19 cellular contexts compared by ENCODE assay signal in genomic region chr17:50076591-50077235, GRCh38. TPM values are rescaled to one million over a fixed set of nuclear protein-coding genes. Genes with fewer than 3 reads are reported as not detected.
DNase-seq lines count a peak whose midpoint lies in the region; ATAC-seq and TF ChIP-seq lines count a peak whose summit lies in the region.
"Had no signal": no experiment of that assay in that cellular context is flagged by ENCODE, and none has a peak within 500 bp of the region (broad histone marks: within the 10 kb centered on the region; RNA-seq: fewer than 3 reads in every experiment).

No MANE protein-coding gene starts in this region.

- intact Hi-C loops in A673 (cut with micrococcal nuclease; ENCODE audit: unreplicated experiment), result no loop called here

- H3K23me2 ChIP-seq in H9 (ENCODE audit: insufficient read length, low read depth, low read length, poor library complexity, severe bottlenecking), result no peaks in the 10 kb centered on the region

- peaks cover 6% of the 10 kb centered on the region for H3K4me1 ChIP-seq in A673 (ENCODE audit: insufficient read depth, low read length, poor library complexity, severe bottlenecking)
- H3K4me1 ChIP-seq in H9 (ENCODE audit: insufficient read depth, low read length), result no peaks in the 10 kb centered on the region
- no peaks in the 10 kb centered on the region for H3K4me1 ChIP-seq in RWPE2 (ENCODE audit: insufficient read depth, poor library complexity, severe bottlenecking)
- H3K4me1 ChIP-seq: foreskin keratinocyte had no signal

- H3K4ac ChIP-seq in H9 (ENCODE audit: low read depth, low read length), result no peak overlapping the region

- H2BK12ac ChIP-seq in H9 (ENCODE audit: insufficient read length, low read depth, low read length), result no peak overlapping the region

- H3K4me3 ChIP-seq in A673 (ENCODE audit: low read depth, low read length, poor library complexity, severe bottlenecking), result no peak overlapping the region
- no peak overlapping the region for H3K4me3 ChIP-seq in RWPE2 (ENCODE audit: severe bottlenecking)
- H3K4me3 ChIP-seq: thoracic aorta had no signal

- H3K14ac ChIP-seq in H9 (ENCODE audit: insufficient read depth, low read length), result no peak overlapping the region

- H3K4me1 Mint-ChIP-seq in H9, result peaks cover 0 to 13% of the 10 kb centered on the region in 2 experiments; a peak in 3 of 4 replicates
- H3K4me1 Mint-ChIP-seq: stimulated activated effector memory CD8-positive, alpha-beta T cell treated with anti-CD3 and anti-CD28 coated beads, Interleukin-12 subunit alpha, Interleukin-12 subunit beta, amount 100 ng/mL, for 72 hours had no signal

- H3K79me1 ChIP-seq in H9 (ENCODE audit: insufficient read depth, low read depth, low read length, poor library complexity, severe bottlenecking), result no peaks in the 10 kb centered on the region

- H3K36me3 Mint-ChIP-seq in H9 (ENCODE audit: insufficient read depth in 1 of 3, low read depth in 3 of 3), result peaks cover 4 to 25% (median 5%) of the 10 kb centered on the region in 3 experiments
- H3K36me3 Mint-ChIP-seq: stimulated activated effector memory CD8-positive, alpha-beta T cell treated with anti-CD3 and anti-CD28 coated beads, Interleukin-12 subunit alpha, Interleukin-12 subunit beta, amount 100 ng/mL, for 72 hours had no signal

- H2BK120ac ChIP-seq in H9 (ENCODE audit: low read depth, low read length, poor library complexity, severe bottlenecking), result no peak overlapping the region

- H2AFZ ChIP-seq in H9 (ENCODE audit: low read length), result no peak overlapping the region

- H3K23ac ChIP-seq in H9 (ENCODE audit: insufficient read length, low read depth, low read length), result no peak overlapping the region

- H3K36me3 ChIP-seq in A673 (ENCODE audit: insufficient read depth, low read length, poor library complexity, severe bottlenecking), result no peaks in the 10 kb centered on the region
- H3K36me3 ChIP-seq in RWPE2 (ENCODE audit: low read depth), result peaks cover 100% of the 10 kb centered on the region

- no peak overlapping the region for H2BK20ac ChIP-seq in H9 (ENCODE audit: low read depth, low read length, poor library complexity, severe bottlenecking)

- DNase-seq in A673 (ENCODE audit: low spot score) (peak; percentile 42), H9 (peak; percentile 91), RWPE2 (ENCODE audit: low spot score) (no peak), iPS-NIHi7 (ENCODE audit: extremely low spot score) (peak; percentile 73), foreskin melanocyte (no peak)
- no peak for DNase-seq in stimulated activated CD4-positive, alpha-beta T cell treated with anti-CD3 and anti-CD28 coated beads, Interleukin-12 subunit alpha, Interleukin-12 subunit beta, amount 100 ng/mL, for 4 hours
- DNase-seq: ACHN; activated CD4-positive, alpha-beta T cell treated with anti-CD3 and anti-CD28 coated beads for 48 hours; dermis blood vessel endothelial cell; DMS153; foreskin keratinocyte; Karpas-422; NCI-H1105; NK-92 treated with Interleukin-12 subunit alpha and Interleukin-12 subunit beta, amount 100 ng/mL, for 24 hours had no signal

- no peak overlapping the region for H2AK5ac ChIP-seq in H9 (ENCODE audit: insufficient read length, low read length)

- H3K9me3 ChIP-seq in A673 (ENCODE audit: low read depth, low read length, poor library complexity, severe bottlenecking) (no peaks in the 10 kb centered on the region), H9 (ENCODE audit: control insufficient read depth, low read depth, low read length) (no peaks in the 10 kb centered on the region), RWPE2 (ENCODE audit: severe bottlenecking) (no peaks in the 10 kb centered on the region)
- H3K9me3 ChIP-seq: thoracic aorta had no signal

- H3T11ph ChIP-seq in H9 (ENCODE audit: low read length), result no peak overlapping the region

- H3K27ac ChIP-seq in A673 (ENCODE audit: low read depth, low read length, poor library complexity, severe bottlenecking) (no peak overlapping the region), H9 (ENCODE audit: insufficient read length, low read depth, low read length) (no peak overlapping the region), RWPE2 (ENCODE audit: poor library complexity, severe bottlenecking) (peak overlapping the region; percentile 5)
- H3K27ac ChIP-seq: C4-2B, foreskin keratinocyte had no signal

- H3K27me3 ChIP-seq in A673 (replicated peaks; ENCODE audit: insufficient read depth, low read depth, low read length, poor library complexity) (no peaks in the 10 kb centered on the region), H9 (ENCODE audit: insufficient read depth, low read length) (no peaks in the 10 kb centered on the region), RWPE2 (ENCODE audit: insufficient read depth, poor library complexity, severe bottlenecking) (no peaks in the 10 kb centered on the region)
- H3K27me3 ChIP-seq: foreskin keratinocyte had no signal

- no peak for ATAC-seq in RWPE2 (ENCODE audit: low read depth)
- ATAC-seq in activated CD4-positive, CD25-positive, alpha-beta regulatory T cell treated with anti-CD3 and anti-CD28 coated beads, Interleukin-2, amount 50 U/mL, for 24 hours, result no peak
- no peak for ATAC-seq in HG03432 (IDR thresholded peaks at IDR 0.05; ENCODE audit: unreplicated experiment)
- ATAC-seq: foreskin keratinocyte; stimulated activated effector memory CD8-positive, alpha-beta T cell treated with anti-CD3 and anti-CD28 coated beads, Interleukin-12 subunit alpha, Interleukin-12 subunit beta, amount 100 ng/mL, for 72 hours had no signal

- peaks cover 0 to 2% of the 10 kb centered on the region in 2 experiments; a peak in 2 of 5 replicates for H3K9me3 Mint-ChIP-seq in H9
- H3K9me3 Mint-ChIP-seq: stimulated activated effector memory CD8-positive, alpha-beta T cell treated with anti-CD3 and anti-CD28 coated beads, Interleukin-12 subunit alpha, Interleukin-12 subunit beta, amount 100 ng/mL, for 72 hours had no signal

- POLR2A ChIA-PET in A673 (lab: Charles Lee; ENCODE audit: low non-redundant PET), result no interaction called here

- no peak overlapping the region for H3K27ac Mint-ChIP-seq in H9

- no peaks in the 10 kb centered on the region for H3K79me2 ChIP-seq in H9 (ENCODE audit: insufficient read depth, low read length)

- H3K56ac ChIP-seq in H9 (ENCODE audit: insufficient read length, low read depth, low read length), result no peak overlapping the region

- TF ChIP-seq CTCF in A673 (conservative IDR thresholded peaks at IDR 0.05; ENCODE audit: low read depth, low read length) (no peak), H9 (conservative IDR thresholded peaks at IDR 0.05) (no peak), RWPE2 (IDR thresholded peaks at IDR 0.05; ENCODE audit: poor library complexity, severe bottlenecking) (no peak)

- WGBS in H9 (ENCODE audit: extremely low coverage, insufficient read length, low lambda C conversion rate), result no CpG with 5 or more reads among the region's 39 CpGs

- H3K4me3 Mint-ChIP-seq in H9, result no peak overlapping the region
- H3K4me3 Mint-ChIP-seq: stimulated activated effector memory CD8-positive, alpha-beta T cell treated with anti-CD3 and anti-CD28 coated beads, Interleukin-12 subunit alpha, Interleukin-12 subunit beta, amount 100 ng/mL, for 72 hours had no signal

- no peak overlapping the region for H3K9ac ChIP-seq in H9 (ENCODE audit: extremely low read depth, insufficient read length, low read length)

- H4K5ac ChIP-seq in H9 (ENCODE audit: insufficient read length, low read depth, low read length), result no peak overlapping the region

- BruUV-seq in A673 (replicated peaks; lab: Mats Ljungman, UMichigan), result no TSS peak

- no peak overlapping the region for H3K4me2 ChIP-seq in H9 (ENCODE audit: insufficient read depth, insufficient read length, low read length)

- no peak overlapping the region for H2BK15ac ChIP-seq in H9 (ENCODE audit: low read depth, low read length)

- H2BK5ac ChIP-seq in H9 (ENCODE audit: insufficient read length, low read length), result no peak overlapping the region

- no peak overlapping the region for H4K91ac ChIP-seq in H9 (ENCODE audit: insufficient read length, low read depth, low read length)

- H3K27me3 Mint-ChIP-seq in H9 (ENCODE audit: low read depth), result peaks cover 1% of the 10 kb centered on the region; the same call in 1 of the 2 replicates

- CTCF ChIA-PET in A673 (lab: Charles Lee), result interaction anchor here (0.7 kb wide), 1 partner anchor 48 kb away, joined by 3 read pairs; no protein-coding TSS in a partner anchor

- no peak overlapping the region for H4K8ac ChIP-seq in H9 (replicated peaks; ENCODE audit: insufficient read length, low read depth, low read length)

- no peak overlapping the region for H3K18ac ChIP-seq in H9 (ENCODE audit: insufficient read length, low read depth, low read length)

- no peaks in the 10 kb centered on the region for H4K20me1 ChIP-seq in H9 (ENCODE audit: control insufficient read depth, insufficient read depth, insufficient read length)

RNA-seq across cellular contexts. Expression of gene PDK2, which starts 18.4 kb away (rescaled TPM):
- total RNA-seq in A673 (2021) (20.4 and 31.6 TPM in 2 replicates), H9 (2021) (16.2 and 19.9 TPM in 2 replicates)

RNA-seq across cellular contexts. Expression of gene ITGA3, which starts 20.8 kb away (rescaled TPM):
- 1.4 and 3.3 TPM in 2 replicates for total RNA-seq in A673 (2021)
- total RNA-seq in H9 (2021), result 22.5 and 22.7 TPM in 2 replicates

RNA-seq across cellular contexts. Expression of gene SAMD14, which starts 53.2 kb away (rescaled TPM):
- 45.0 and 51.4 TPM in 2 replicates for total RNA-seq in A673 (2021)
- total RNA-seq in H9 (2021), result 4.8 and 5.9 TPM in 2 replicates

Comparison
In these comparisons a context has a peak if more than half of its experiments do, and no peak if none do; other contexts are left out.
1. DNase-seq: peak in A673 (single experiment), H9 (single experiment) and iPS-NIHi7 (single experiment); none in RWPE2 (single experiment), stimulated activated CD4-positive, alpha-beta T cell treated with anti-CD3 and anti-CD28 coated beads, Interleukin-12 subunit alpha, Interleukin-12 subunit beta, amount 100 ng/mL, for 4 hours (single experiment) and foreskin melanocyte (single experiment).